Comparison of ENCODE assay signal across 10 cellular contexts in genomic region chr2:207162319-207162718, GRCh38. TPM values are rescaled to one million over a fixed set of nuclear protein-coding genes. Genes with fewer than 3 reads are reported as not detected.
A peak's percentile ranks its signal among the peaks of the same experiment; 100 is the strongest.
DNase-seq lines count a peak whose midpoint lies in the region; ATAC-seq and TF ChIP-seq lines count a peak whose summit lies in the region.
"Had no signal": no experiment of that assay in that cellular context is flagged by ENCODE, and none has a peak within 500 bp of the region (broad histone marks: within the 10 kb centered on the region; RNA-seq: fewer than 3 reads in every experiment).

No MANE protein-coding gene starts in this region.

- H3K36me3 ChIP-seq in ascending aorta (no peaks in the 10 kb centered on the region), subcutaneous abdominal adipose tissue (ENCODE audit: control insufficient read depth in 5 of 5, insufficient read depth in 5 of 5, low read length in 5 of 5) (no peaks in the 10 kb centered on the region)

- H3K27me3 ChIP-seq in ascending aorta (no peaks in the 10 kb centered on the region), layer of hippocampus (ENCODE audit: control insufficient read depth, insufficient read depth, low read length) (no peaks in the 10 kb centered on the region), subcutaneous abdominal adipose tissue (ENCODE audit: control insufficient read depth in 5 of 5, insufficient read depth in 4 of 5, low read length in 5 of 5) (no peaks in the 10 kb centered on the region)

- H3K4me1 Mint-ChIP-seq in T-helper 1 cell treated with Interleukin-12 subunit alpha and Interleukin-12 subunit beta and Interleukin-4 antibody, amounts not matched to agents 30 μg/mL and 1 μg/mL, for 36 hours (ENCODE audit: low read depth) = peaks cover 51% of the 10 kb centered on the region

- no peak overlapping the region for H3K27ac Mint-ChIP-seq in T-helper 1 cell treated with Interleukin-12 subunit alpha and Interleukin-12 subunit beta and Interleukin-4 antibody, amounts not matched to agents 30 μg/mL and 1 μg/mL, for 36 hours

- H3K4me1 ChIP-seq in ascending aorta (peaks cover 14 to 37% of the 10 kb centered on the region in 2 donors), subcutaneous abdominal adipose tissue (ENCODE audit: control insufficient read depth in 5 of 5, insufficient read depth in 5 of 5, low read length in 5 of 5) (peaks cover 11 to 70% (median 60%) of the 10 kb centered on the region in 5 donors)

- peaks cover 22% of the 10 kb centered on the region for H3K36me3 Mint-ChIP-seq in T-helper 1 cell treated with Interleukin-12 subunit alpha and Interleukin-12 subunit beta and Interleukin-4 antibody, amounts not matched to agents 30 μg/mL and 1 μg/mL, for 36 hours (ENCODE audit: low read depth)

- peak overlapping the region in 3 of 5 donors; percentile 9 to 92 (median 84) for H3K9ac ChIP-seq in subcutaneous abdominal adipose tissue (ENCODE audit: low read length in 5 of 5)

- intact Hi-C loops in ascending aorta (cut with DNase I) = loop anchor here (2.0 to 5.0 kb wide), 2 partner anchors 14 to 40 kb away; no protein-coding TSS in a partner anchor

- H3K27ac ChIP-seq in ascending aorta (peak overlapping the region; percentile 86 to 100), layer of hippocampus (ENCODE audit: low read depth, low read length) (peak overlapping the region; percentile 100), subcutaneous abdominal adipose tissue (ENCODE audit: low read depth, low read length) (peak overlapping the region; percentile 99)

- ATAC-seq in HG03520 (IDR thresholded peaks at IDR 0.05; ENCODE audit: unreplicated experiment) (no peak), GM19023 (IDR thresholded peaks at IDR 0.05; ENCODE audit: unreplicated experiment) (no peak)

- no peaks in the 10 kb centered on the region for H3K27me3 Mint-ChIP-seq in T-helper 1 cell treated with Interleukin-12 subunit alpha and Interleukin-12 subunit beta and Interleukin-4 antibody, amounts not matched to agents 30 μg/mL and 1 μg/mL, for 36 hours (ENCODE audit: low read depth)

- DNase-seq in T-helper 1 cell (no peak), ascending aorta (ENCODE audit: low spot score in 2 of 2) (no peak), SW480 (ENCODE audit: low spot score) (no peak)
- DNase-seq: KBM-7; stimulated activated CD4-positive, alpha-beta T cell treated with anti-CD3 and anti-CD28 coated beads, Interleukin-1b, Interleukin-23, amount 100 ng/mL, for 48 hours had no signal

- H3K9me3 Mint-ChIP-seq in T-helper 1 cell treated with Interleukin-12 subunit alpha and Interleukin-12 subunit beta and Interleukin-4 antibody, amounts not matched to agents 30 μg/mL and 1 μg/mL, for 36 hours = no peaks in the 10 kb centered on the region

- peak overlapping the region; percentile 98 for H3K4me3 Mint-ChIP-seq in T-helper 1 cell treated with Interleukin-12 subunit alpha and Interleukin-12 subunit beta and Interleukin-4 antibody, amounts not matched to agents 30 μg/mL and 1 μg/mL, for 36 hours

- H3K4me3 ChIP-seq in ascending aorta (peak overlapping the region; percentile 78 to 79), subcutaneous abdominal adipose tissue (ENCODE audit: low read depth in 1 of 5, low read length in 5 of 5) (peak overlapping the region in 4 of 5 donors; percentile 31 to 94 (median 78))

- H3K9me3 ChIP-seq in ascending aorta = no peaks in the 10 kb centered on the region
- no peaks in the 10 kb centered on the region for H3K9me3 ChIP-seq in subcutaneous abdominal adipose tissue (ENCODE audit: control insufficient read depth in 5 of 5, low read length in 5 of 5)

- TF ChIP-seq CTCF in ascending aorta (IDR thresholded peaks at IDR 0.05) = no peak

RNA-seq across cellular contexts. Expression of gene KLF7, which starts 3.4 kb away (rescaled TPM):
- total RNA-seq in ascending aorta = 17.0 TPM
